ENCODE assay signal across 17 cellular contexts in the genomic region with DNA sequence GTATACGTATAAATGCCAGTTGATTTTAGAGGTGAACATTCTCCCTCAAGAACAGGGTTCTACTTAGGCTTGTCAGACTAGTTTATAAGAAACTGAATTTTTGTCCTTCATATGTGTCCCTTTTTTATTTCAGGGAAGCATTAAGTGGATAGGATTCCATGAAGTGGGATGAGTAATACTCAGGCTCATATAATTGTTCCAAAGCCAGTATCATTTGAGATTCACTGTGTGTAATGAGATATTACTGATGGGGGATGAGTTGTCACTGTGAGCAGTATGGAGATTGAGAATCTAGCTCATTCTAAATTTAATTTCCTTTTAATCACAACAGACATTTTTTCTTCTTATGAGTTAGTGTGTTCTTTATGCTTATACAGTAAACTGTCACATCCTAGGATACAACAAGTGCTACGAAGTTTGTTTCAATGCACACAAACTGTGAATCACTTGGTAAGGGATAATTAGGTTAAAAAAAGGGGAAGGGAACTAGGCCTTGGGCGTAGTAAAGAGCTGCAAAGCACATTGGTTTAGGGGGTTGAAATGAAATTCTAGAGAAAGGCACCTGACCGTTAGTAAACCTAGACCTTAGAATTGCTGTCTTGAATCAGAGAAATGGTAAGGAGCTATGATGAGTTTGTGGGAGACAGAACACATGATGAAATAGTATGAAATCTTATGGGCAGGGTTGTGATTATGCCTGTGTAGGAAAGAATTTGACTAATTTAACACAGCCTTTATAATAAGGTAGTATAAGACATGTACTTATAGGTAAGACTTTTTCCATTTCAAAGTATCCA.
DNase-seq lines count a peak whose midpoint lies in the region; ATAC-seq and TF ChIP-seq lines count a peak whose summit lies in the region.
"Had no signal": no experiment of that assay in that cellular context is flagged by ENCODE, and none has a peak within 500 bp of the region (broad histone marks: within the 10 kb centered on the region; RNA-seq: fewer than 3 reads in every experiment).

No MANE protein-coding gene starts in this region.

- ATAC-seq in activated T-helper 17 cell treated with anti-CD3 and anti-CD28 coated beads, Interleukin-2, amount 50 U/mL, for 72 hours (replicated peaks), result no peak
- no peak for ATAC-seq in GM18517 (IDR thresholded peaks at IDR 0.05; ENCODE audit: unreplicated experiment)
- ATAC-seq: body of pancreas, heart right ventricle, Panc1 had no signal

- no peaks in the 10 kb centered on the region for H3K27me3 Mint-ChIP-seq in activated T-helper 17 cell treated with anti-CD3 and anti-CD28 coated beads, Interleukin-2, amount 50 U/mL, for 72 hours

- H3K4me3 Mint-ChIP-seq in activated T-helper 17 cell treated with anti-CD3 and anti-CD28 coated beads, Interleukin-2, amount 50 U/mL, for 72 hours, result no peak overlapping the region

- H3K27ac Mint-ChIP-seq in activated T-helper 17 cell treated with anti-CD3 and anti-CD28 coated beads, Interleukin-2, amount 50 U/mL, for 72 hours, result peak overlapping the region; percentile 22

- H3K4me1 ChIP-seq in prostate gland (replicated peaks) (no peaks in the 10 kb centered on the region), MM.1S (ENCODE audit: low read length) (peaks cover 6% of the 10 kb centered on the region)
- H3K4me1 ChIP-seq: BLaER1, body of pancreas, uterus had no signal

- peaks cover 9% of the 10 kb centered on the region for H3K4me1 Mint-ChIP-seq in activated T-helper 17 cell treated with anti-CD3 and anti-CD28 coated beads, Interleukin-2, amount 50 U/mL, for 72 hours

- no peaks in the 10 kb centered on the region for H3K9me3 ChIP-seq in prostate gland
- no peaks in the 10 kb centered on the region for H3K9me3 ChIP-seq in MM.1S (replicated peaks; ENCODE audit: insufficient read depth, low read length)
- H3K9me3 ChIP-seq: BLaER1, body of pancreas, heart right ventricle, uterus had no signal

- 95% methylated on average over 4 of the region's 4 CpGs for WGBS in prostate gland

- peaks cover 69% of the 10 kb centered on the region for H3K36me3 Mint-ChIP-seq in activated T-helper 17 cell treated with anti-CD3 and anti-CD28 coated beads, Interleukin-2, amount 50 U/mL, for 72 hours (ENCODE audit: low read depth)

- no peak overlapping the region for H3K4me2 ChIP-seq in MM.1S (ENCODE audit: low read depth, low read length)
- H3K4me2 ChIP-seq: BLaER1 had no signal

- H3K9me2 ChIP-seq in MM.1S (replicated peaks; ENCODE audit: insufficient read depth, low read length), result no peaks in the 10 kb centered on the region

- intact Hi-C loops in prostate gland (cut with DNase I), result no loop called here

- H3K4me3 ChIP-seq in fibroblast of the aortic adventitia (ENCODE audit: low read depth, low read length) (no peak overlapping the region), prostate gland (no peak overlapping the region), MM.1S (ENCODE audit: low read length) (no peak overlapping the region)
- H3K4me3 ChIP-seq: BLaER1, body of pancreas, heart right ventricle, uterus had no signal

- no peak overlapping the region for H2AFZ ChIP-seq in MM.1S (ENCODE audit: low read length)

- TF ChIP-seq POLR2A in prostate gland (IDR thresholded peaks at IDR 0.05), result no peak

- H3F3A ChIP-seq in MM.1S (ENCODE audit: insufficient read depth, low read length), result no peaks in the 10 kb centered on the region

- H3K79me2 ChIP-seq in MM.1S (ENCODE audit: low read length), result no peaks in the 10 kb centered on the region

- H3K9me3 Mint-ChIP-seq in activated T-helper 17 cell treated with anti-CD3 and anti-CD28 coated beads, Interleukin-2, amount 50 U/mL, for 72 hours, result no peaks in the 10 kb centered on the region

- no peaks in the 10 kb centered on the region for H4K20me1 ChIP-seq in MM.1S (ENCODE audit: insufficient read depth, low read length)
- H4K20me1 ChIP-seq: BLaER1 had no signal

- no peak overlapping the region for H3K9ac ChIP-seq in MM.1S (ENCODE audit: low read length)
- H3K9ac ChIP-seq: BLaER1 had no signal

- H3K27me3 ChIP-seq in prostate gland (replicated peaks; ENCODE audit: insufficient read depth) (no peaks in the 10 kb centered on the region), MM.1S (replicated peaks; ENCODE audit: insufficient read depth, low read length) (no peaks in the 10 kb centered on the region)
- H3K27me3 ChIP-seq: BLaER1, body of pancreas, heart right ventricle, uterus had no signal

- TF ChIP-seq CTCF in fibroblast of the aortic adventitia (IDR thresholded peaks at IDR 0.05; ENCODE audit: insufficient read depth, low read length) (no peak), prostate gland (IDR thresholded peaks at IDR 0.05) (no peak), MM.1S (IDR thresholded peaks at IDR 0.05; ENCODE audit: low read length) (no peak)

- H3K36me3 ChIP-seq in prostate gland (no peaks in the 10 kb centered on the region), MM.1S (replicated peaks; ENCODE audit: insufficient read depth, low read length) (peaks cover 4% of the 10 kb centered on the region; the same call in 1 of the 2 replicates)
- H3K36me3 ChIP-seq: uterus had no signal

- no peak overlapping the region for H3K27ac ChIP-seq in prostate gland
- no peak overlapping the region for H3K27ac ChIP-seq in MM.1S (ENCODE audit: low read length)
- H3K27ac ChIP-seq: BLaER1, body of pancreas, heart right ventricle, uterus had no signal

- DNase-seq in AG20443 (ENCODE audit: low spot score) (peak; percentile 16), HCEC 1CT (peak; percentile 14), fibroblast of the aortic adventitia (ENCODE audit: low read depth) (peak; percentile 70), prostate gland (ENCODE audit: low spot score) (no peak), SKM-1 treated with dmso at 0.1 percent for 144 hours (lab: John Stamatoyannopoulos, UW; ENCODE audit: unreplicated experiment) (no peak), MM.1S (no peak)
- DNase-seq: body of pancreas, EL, heart right ventricle, left cardiac atrium, NCI-H1417 treated with DMSO at 0.1 percent for 48 hours, NCI-H510A, uterus had no signal

Comparison
In these comparisons a context has a peak if more than half of its experiments do, and no peak if none do; other contexts are left out.
1. DNase-seq: peak in AG20443 (single experiment), HCEC 1CT (single experiment) and fibroblast of the aortic adventitia (single experiment); none in prostate gland (single experiment), SKM-1 treated with dmso at 0.1 percent for 144 hours (single experiment) and MM.1S (single experiment).